Comparison of ENCODE assay signal across 8 cellular contexts in the genomic region with DNA sequence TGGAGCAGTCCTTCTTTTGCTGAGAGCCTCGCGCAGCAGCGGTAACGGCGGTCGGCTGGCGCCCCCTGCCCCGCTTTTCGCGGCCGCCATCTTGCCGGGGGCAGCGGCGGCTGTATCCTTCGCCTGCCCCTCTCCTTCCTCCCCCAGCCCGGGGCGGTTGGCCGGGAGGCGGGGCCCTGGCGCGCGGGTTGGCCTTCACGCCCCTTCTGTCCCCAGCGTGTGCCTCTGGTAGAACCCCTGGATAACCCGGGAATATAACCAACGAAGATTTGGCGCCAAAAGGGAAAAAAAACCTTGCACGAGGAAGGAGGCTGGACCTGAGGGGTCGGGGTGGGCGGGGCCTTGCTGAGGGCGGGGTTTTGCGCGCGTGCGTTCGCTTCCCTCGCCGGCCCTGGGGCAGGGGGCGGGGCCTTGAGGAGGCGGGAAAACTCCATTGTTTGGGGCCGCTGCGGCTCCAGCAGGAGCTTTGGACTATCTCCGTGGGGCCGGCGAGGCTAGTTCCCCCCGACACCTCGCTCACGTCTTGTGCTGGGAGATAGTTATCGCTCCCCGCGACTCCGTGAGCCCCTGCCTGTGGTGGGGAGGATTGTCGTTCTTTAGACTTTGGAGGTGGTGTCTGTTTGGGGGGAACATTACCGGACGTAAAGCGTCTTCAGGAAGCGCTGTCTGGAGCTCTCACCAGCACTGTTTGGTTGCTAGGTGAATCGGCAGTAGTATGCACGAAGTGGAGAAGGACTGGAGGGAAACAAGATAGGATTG. TPM values are rescaled to one million over a fixed set of nuclear protein-coding genes. Genes with fewer than 3 reads are reported as not detected.
DNase-seq lines count a peak whose midpoint lies in the region; TF ChIP-seq lines count a peak whose summit lies in the region.

No MANE protein-coding gene starts in this region.

- TF ChIP-seq EP300 in neural cell (conservative IDR thresholded peaks at IDR 0.05; ENCODE audit: poor library complexity, severe bottlenecking), result no peak

- H3K9ac ChIP-seq in MM.1S (ENCODE audit: low read length), result peak overlapping the region; percentile 96
- H3K9ac ChIP-seq in neural cell (ENCODE audit: low read length), result peak overlapping the region; percentile 96

- no peaks in the 10 kb centered on the region for H3K27me3 ChIP-seq in MM.1S (replicated peaks; ENCODE audit: insufficient read depth, low read length)
- no peaks in the 10 kb centered on the region for H3K27me3 ChIP-seq in neural cell (ENCODE audit: insufficient read depth, low read depth, low read length)

- H3K4me1 Mint-ChIP-seq in stimulated activated naive CD8-positive, alpha-beta T cell treated with anti-CD3 and anti-CD28 coated beads, Interleukin-15, Interleukin-2, amounts not matched to agents 100 ng/mL and 50 ng/mL, for 24 hours (ENCODE audit: low read depth), result peaks cover 43% of the 10 kb centered on the region

- peak; percentile 19 for TF ChIP-seq RAD21 in neural cell (conservative IDR thresholded peaks at IDR 0.05)

- H3K27ac ChIP-seq in MM.1S (ENCODE audit: low read length) (peak overlapping the region; percentile 92), neural cell (ENCODE audit: low read length) (peak overlapping the region; percentile 93)

- peaks cover 30% of the 10 kb centered on the region for H3K36me3 Mint-ChIP-seq in stimulated activated naive CD8-positive, alpha-beta T cell treated with anti-CD3 and anti-CD28 coated beads, Interleukin-15, Interleukin-2, amounts not matched to agents 100 ng/mL and 50 ng/mL, for 24 hours (ENCODE audit: low read depth)

- H3K9me2 ChIP-seq in MM.1S (replicated peaks; ENCODE audit: insufficient read depth, low read length), result no peaks in the 10 kb centered on the region
- no peaks in the 10 kb centered on the region for H3K9me2 ChIP-seq in neural cell (ENCODE audit: insufficient read depth, low read length)

- peak overlapping the region; percentile 98 for H3K27ac Mint-ChIP-seq in stimulated activated naive CD8-positive, alpha-beta T cell treated with anti-CD3 and anti-CD28 coated beads, Interleukin-15, Interleukin-2, amounts not matched to agents 100 ng/mL and 50 ng/mL, for 24 hours

- H2AFZ ChIP-seq in MM.1S (ENCODE audit: low read length) (peak overlapping the region; percentile 99), neural cell (ENCODE audit: low read depth, low read length) (peak overlapping the region; percentile 99)

- H3K36me3 ChIP-seq in MM.1S (replicated peaks; ENCODE audit: insufficient read depth, low read length) (no peaks in the 10 kb centered on the region; the same call in 1 of the 2 replicates), neural cell (ENCODE audit: insufficient read depth, low read length) (no peaks in the 10 kb centered on the region)

- H3K9me3 Mint-ChIP-seq in stimulated activated naive CD8-positive, alpha-beta T cell treated with anti-CD3 and anti-CD28 coated beads, Interleukin-15, Interleukin-2, amounts not matched to agents 100 ng/mL and 50 ng/mL, for 24 hours, result no peaks in the 10 kb centered on the region

- H3K79me2 ChIP-seq in MM.1S (ENCODE audit: low read length) (peaks cover 56% of the 10 kb centered on the region), neural cell (replicated peaks; ENCODE audit: insufficient read depth, low read length) (peaks cover 38% of the 10 kb centered on the region)

- peak overlapping the region; percentile 96 for H3K4me3 Mint-ChIP-seq in stimulated activated naive CD8-positive, alpha-beta T cell treated with anti-CD3 and anti-CD28 coated beads, Interleukin-15, Interleukin-2, amounts not matched to agents 100 ng/mL and 50 ng/mL, for 24 hours

- peaks cover 42% of the 10 kb centered on the region for H4K20me1 ChIP-seq in MM.1S (ENCODE audit: insufficient read depth, low read length)
- H4K20me1 ChIP-seq in neural cell (ENCODE audit: insufficient read depth), result peaks cover 2% of the 10 kb centered on the region

- H3K4me2 ChIP-seq in MM.1S (ENCODE audit: low read depth, low read length) (peak overlapping the region; percentile 96), neural cell (ENCODE audit: low read length) (peak overlapping the region; percentile 42)

- H3F3A ChIP-seq in MM.1S (ENCODE audit: insufficient read depth, low read length) (peaks cover 29% of the 10 kb centered on the region), neural cell (ENCODE audit: insufficient read depth, low read length, poor library complexity, severe bottlenecking) (no peaks in the 10 kb centered on the region)

- H3K4me3 ChIP-seq in MM.1S (ENCODE audit: low read length), result peak overlapping the region; percentile 93
- H3K4me3 ChIP-seq in fibroblast of villous mesenchyme (ENCODE audit: low read depth, low read length), result peak overlapping the region; percentile 96
- H3K4me3 ChIP-seq in neural cell (ENCODE audit: low read length), result peak overlapping the region; percentile 86

- no peaks in the 10 kb centered on the region for H3K27me3 Mint-ChIP-seq in stimulated activated naive CD8-positive, alpha-beta T cell treated with anti-CD3 and anti-CD28 coated beads, Interleukin-15, Interleukin-2, amounts not matched to agents 100 ng/mL and 50 ng/mL, for 24 hours

- DNase-seq in DMS 273 treated with DMSO at 0.1 percent for 48 hours (lab: John Stamatoyannopoulos, UW), result peak; percentile 84
- DNase-seq in GOT3 (lab: John Stamatoyannopoulos, UW), result peak; percentile 74
- DNase-seq in MM.1S, result peak; percentile 90
- peak; percentile 76 to 82 for DNase-seq in SHP77 (lab: John Stamatoyannopoulos, UW)
- DNase-seq in activated effector memory CD4-positive, alpha-beta T cell treated with anti-CD3 and anti-CD28 coated beads, Interleukin-2, amount 50 U/mL, for 16 hours, result peak; percentile 95
- peak; percentile 88 for DNase-seq in fibroblast of villous mesenchyme (ENCODE audit: low read depth)

- TF ChIP-seq CTCF in MM.1S (IDR thresholded peaks at IDR 0.05; ENCODE audit: low read length) (no peak; the same call in 1 of the 2 replicates), fibroblast of villous mesenchyme (IDR thresholded peaks at IDR 0.05; ENCODE audit: insufficient read depth, low read depth, low read length) (peak; percentile 16), neural cell (IDR thresholded peaks at IDR 0.05; ENCODE audit: poor library complexity, severe bottlenecking) (peak; percentile 58)

- no peaks in the 10 kb centered on the region for H3K9me3 ChIP-seq in MM.1S (replicated peaks; ENCODE audit: insufficient read depth, low read length)
- no peaks in the 10 kb centered on the region for H3K9me3 ChIP-seq in neural cell (ENCODE audit: low read length)

- H3K4me1 ChIP-seq in MM.1S (ENCODE audit: low read length), result peaks cover 7% of the 10 kb centered on the region; the same call in 1 of the 2 replicates

TF ChIP-seq in neural cell, 6 proteins besides CTCF, POLR2A, EP300 and RAD21:
- TF ChIP-seq POLR2AphosphoS5 (IDR thresholded peaks at IDR 0.05) (peak; percentile 49), MXI1 (conservative IDR thresholded peaks at IDR 0.05; ENCODE audit: poor library complexity, severe bottlenecking) (peak; percentile 91), SMC3 (conservative IDR thresholded peaks at IDR 0.05; ENCODE audit: poor library complexity) (no peak), TAF1 (IDR thresholded peaks at IDR 0.05; ENCODE audit: low read depth) (peak; percentile 73), EZH2 (IDR thresholded peaks at IDR 0.05; ENCODE audit: borderline replicate concordance, insufficient read depth, low read length, poor library complexity, severe bottlenecking) (no peak)
- TF ChIP-seq, protein P1, sequence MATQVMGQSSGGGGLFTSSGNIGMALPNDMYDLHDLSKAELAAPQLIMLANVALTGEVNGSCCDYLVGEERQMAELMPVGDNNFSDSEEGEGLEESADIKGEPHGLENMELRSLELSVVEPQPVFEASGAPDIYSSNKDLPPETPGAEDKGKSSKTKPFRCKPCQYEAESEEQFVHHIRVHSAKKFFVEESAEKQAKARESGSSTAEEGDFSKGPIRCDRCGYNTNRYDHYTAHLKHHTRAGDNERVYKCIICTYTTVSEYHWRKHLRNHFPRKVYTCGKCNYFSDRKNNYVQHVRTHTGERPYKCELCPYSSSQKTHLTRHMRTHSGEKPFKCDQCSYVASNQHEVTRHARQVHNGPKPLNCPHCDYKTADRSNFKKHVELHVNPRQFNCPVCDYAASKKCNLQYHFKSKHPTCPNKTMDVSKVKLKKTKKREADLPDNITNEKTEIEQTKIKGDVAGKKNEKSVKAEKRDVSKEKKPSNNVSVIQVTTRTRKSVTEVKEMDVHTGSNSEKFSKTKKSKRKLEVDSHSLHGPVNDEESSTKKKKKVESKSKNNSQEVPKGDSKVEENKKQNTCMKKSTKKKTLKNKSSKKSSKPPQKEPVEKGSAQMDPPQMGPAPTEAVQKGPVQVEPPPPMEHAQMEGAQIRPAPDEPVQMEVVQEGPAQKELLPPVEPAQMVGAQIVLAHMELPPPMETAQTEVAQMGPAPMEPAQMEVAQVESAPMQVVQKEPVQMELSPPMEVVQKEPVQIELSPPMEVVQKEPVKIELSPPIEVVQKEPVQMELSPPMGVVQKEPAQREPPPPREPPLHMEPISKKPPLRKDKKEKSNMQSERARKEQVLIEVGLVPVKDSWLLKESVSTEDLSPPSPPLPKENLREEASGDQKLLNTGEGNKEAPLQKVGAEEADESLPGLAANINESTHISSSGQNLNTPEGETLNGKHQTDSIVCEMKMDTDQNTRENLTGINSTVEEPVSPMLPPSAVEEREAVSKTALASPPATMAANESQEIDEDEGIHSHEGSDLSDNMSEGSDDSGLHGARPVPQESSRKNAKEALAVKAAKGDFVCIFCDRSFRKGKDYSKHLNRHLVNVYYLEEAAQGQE (IDR thresholded peaks at IDR 0.05; ENCODE audit: borderline replicate concordance), result no peak

RNA-seq across cellular contexts. Expression of gene NASP, which starts 0.7 kb away (rescaled TPM):
- 44.1 and 50.5 TPM in 2 replicates for total RNA-seq in fibroblast of villous mesenchyme
- polyA plus RNA-seq in neural cell, result 177 and 179 TPM in 2 replicates
- polyA minus RNA-seq in neural cell, result 98.1 and 113 TPM in 2 replicates

RNA-seq across cellular contexts. Expression of gene AKR1A1, which starts 33.9 kb away (rescaled TPM):
- total RNA-seq in fibroblast of villous mesenchyme, result 158 TPM in 2 replicates
- 149 and 170 TPM in 2 replicates for polyA plus RNA-seq in neural cell
- polyA minus RNA-seq in neural cell, result 52.0 and 55.5 TPM in 2 replicates

RNA-seq across cellular contexts. Expression of gene CCDC17, which starts 39.3 kb away (rescaled TPM):
- 1.3 and 1.6 TPM in 2 replicates for total RNA-seq in fibroblast of villous mesenchyme
- polyA plus RNA-seq in neural cell, result 0.34 and 1.1 TPM in 2 replicates
- polyA minus RNA-seq in neural cell, result 2.0 and 2.2 TPM in 2 replicates

Comparison
In these comparisons a context has a peak if more than half of its experiments do, and no peak if none do; other contexts are left out.
1. Peak in every context shown above with its lines: DNase-seq, H3K4me3 ChIP-seq and H3K27ac ChIP-seq.